In the genomic region with DNA sequence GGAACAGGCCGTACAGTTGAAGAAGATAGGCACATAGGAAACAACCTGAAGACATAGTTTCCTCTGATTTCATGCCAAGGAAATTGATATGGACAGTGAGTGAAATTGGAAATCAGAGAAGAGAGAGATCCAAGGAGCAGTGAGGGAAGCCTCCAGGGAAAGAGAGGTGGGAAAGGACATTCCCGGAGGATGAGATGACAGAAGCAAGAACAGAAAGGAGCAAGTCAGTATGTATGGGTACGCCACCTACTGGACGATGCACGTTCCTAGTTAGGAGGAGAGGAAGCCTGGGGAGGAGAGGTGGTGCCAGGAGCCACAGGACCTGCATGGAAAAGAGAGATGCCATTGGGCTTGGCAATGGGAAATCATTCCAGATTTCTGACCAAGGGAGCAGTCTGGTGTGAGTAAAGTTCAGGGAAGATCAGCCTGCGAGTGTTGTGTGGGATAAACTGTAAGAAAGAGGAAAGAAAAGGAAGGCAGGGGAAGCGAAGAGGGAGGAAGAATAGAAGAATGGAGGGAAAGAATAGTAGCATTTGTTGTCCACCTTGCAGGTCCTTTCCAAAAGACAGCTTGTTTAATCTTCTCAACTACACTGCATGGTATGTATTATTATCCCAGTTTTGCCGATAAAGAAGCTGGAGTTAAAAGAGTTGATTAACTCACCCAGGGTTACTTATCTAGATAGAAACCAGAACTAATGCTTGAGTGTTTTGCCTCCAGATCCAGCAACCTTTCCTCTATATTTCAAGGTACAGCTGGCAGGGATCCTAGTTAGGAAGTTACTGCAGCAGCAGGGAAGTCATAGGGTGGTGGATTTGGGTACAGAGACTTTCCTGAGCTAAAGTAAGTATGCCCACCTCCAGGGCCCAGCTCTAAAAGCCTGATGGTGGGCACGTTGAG, we compare ENCODE assay signal across 8 cellular contexts. TPM values are rescaled to one million over a fixed set of nuclear protein-coding genes. Genes with fewer than 3 reads are reported as not detected.
A peak's percentile ranks its signal among the peaks of the same experiment; 100 is the strongest.
DNase-seq lines count a peak whose midpoint lies in the region; ATAC-seq and TF ChIP-seq lines count a peak whose summit lies in the region.
"Had no signal": no experiment of that assay in that cellular context is flagged by ENCODE, and none has a peak within 500 bp of the region (broad histone marks: within the 10 kb centered on the region; RNA-seq: fewer than 3 reads in every experiment).

No MANE protein-coding gene starts in this region.

- peak overlapping the region; percentile 1 for H3K4me3 Mint-ChIP-seq in MCF 10A (ENCODE audit: unreplicated experiment)

- TF ChIP-seq CTCF in MCF 10A (IDR thresholded peaks at IDR 0.05; ENCODE audit: unreplicated experiment) = peak; percentile 85

- H3K4me1 ChIP-seq in SJSA1 (replicated peaks) = peaks cover 28% of the 10 kb centered on the region

- POLR2A ChIA-PET in MCF 10A (lab: Yijun Ruan, JAX) = interaction anchor here (0.6 to 26.6 kb wide), 14 partner anchors 13 to 1373 kb away, joined by 3 to 936 read pairs (median 4); partner anchors contain the start of genes C1orf116, PFKFB2 and YOD1

- peaks cover 14% of the 10 kb centered on the region for H3K9me3 ChIP-seq in SJSA1 (replicated peaks)

- H3K9me3 Mint-ChIP-seq in MCF 10A (ENCODE audit: unreplicated experiment) = peaks cover 7% of the 10 kb centered on the region

- no peaks in the 10 kb centered on the region for H3K36me3 ChIP-seq in SJSA1

- peak; percentile 84 for DNase-seq in GM03348 (ENCODE audit: low spot score)
- peak; percentile 53 to 69 for DNase-seq in Kasumi-1 (lab: John Stamatoyannopoulos, UW)
- DNase-seq in SJSA1 (ENCODE audit: low read depth in 1 of 2, low spot score in 2 of 2) = peak; percentile 46 to 73
- DNase-seq in MCF 10A (ENCODE audit: unreplicated experiment) = peak; percentile 95
- peak; percentile 88 for DNase-seq in islet precursor cell
- DNase-seq in stimulated activated naive CD8-positive, alpha-beta T cell treated with anti-CD3 and anti-CD28 coated beads, Interleukin-15, Interleukin-2, amounts not matched to agents 100 U/mL and 50 U/mL, for 24 hours = peak; percentile 50

- peaks cover 6% of the 10 kb centered on the region for H3K36me3 Mint-ChIP-seq in MCF 10A (ENCODE audit: insufficient read depth, unreplicated experiment)

- CTCF ChIA-PET in MCF 10A (lab: Yijun Ruan, JAX) = interaction anchor here (0.6 to 11.4 kb wide), 41 partner anchors 9 to 1671 kb away, joined by 3 to 280 read pairs (median 5); partner anchors contain the start of genes C1orf116 and PFKFB2

- H3K27ac Mint-ChIP-seq in MCF 10A (ENCODE audit: low read depth, unreplicated experiment) = peak overlapping the region; percentile 30

- intact Hi-C loops in MCF 10A (cut with micrococcal nuclease) = loop anchor here (1.0 kb wide), 1 partner anchor 73 kb away; no protein-coding TSS in a partner anchor

- H3K27ac ChIP-seq in SJSA1 = no peak overlapping the region

- no TSS peak for BruUV-seq in MCF 10A (replicated peaks; lab: Mats Ljungman, UMichigan)

- no peaks in the 10 kb centered on the region for H3K27me3 ChIP-seq in SJSA1 (replicated peaks)

- no peak overlapping the region for H3K4me3 ChIP-seq in SJSA1

- peaks cover 58% of the 10 kb centered on the region for H3K4me1 Mint-ChIP-seq in MCF 10A (ENCODE audit: insufficient read depth, unreplicated experiment)

- H3K27me3 Mint-ChIP-seq in MCF 10A (ENCODE audit: insufficient read depth, unreplicated experiment) = no peaks in the 10 kb centered on the region

- ATAC-seq in stimulated activated naive CD8-positive, alpha-beta T cell treated with anti-CD3 and anti-CD28 coated beads, Interleukin-15, Interleukin-2, amounts not matched to agents 100 U/mL and 50 U/mL, for 24 hours = peak; percentile 61
- no peak for ATAC-seq in GM18858 (IDR thresholded peaks at IDR 0.05; ENCODE audit: unreplicated experiment)

RNA-seq across cellular contexts. Expression of gene C1orf116, which starts 27.4 kb away (rescaled TPM):
- total RNA-seq in SJSA1 (2014; rRNA removed; shearing (Covaris generic)) = 0.03 TPM in 1 of 2 replicates, not detected in the other
- 35.4 and 35.5 TPM in 2 replicates for total RNA-seq in MCF 10A (2022)

RNA-seq across cellular contexts. Expression of gene FCAMR, which starts 34.9 kb away (rescaled TPM):
- not detected in 2 replicates for total RNA-seq in SJSA1 (2014; rRNA removed; shearing (Covaris generic))
- not detected in 2 replicates for total RNA-seq in MCF 10A (2022)
- total RNA-seq: temporal lobe had no signal

RNA-seq across cellular contexts. Expression of gene YOD1, which starts 45.8 kb away (rescaled TPM):
- total RNA-seq in SJSA1 (2014; rRNA removed; shearing (Covaris generic)) = 5.6 and 9.9 TPM in 2 replicates
- total RNA-seq in MCF 10A (2022) = 19.2 and 24.2 TPM in 2 replicates

RNA-seq across cellular contexts. Expression of gene PFKFB2, which starts 47.9 kb away (rescaled TPM):
- total RNA-seq in SJSA1 (2014; rRNA removed; shearing (Covaris generic)) = 1.5 and 3.8 TPM in 2 replicates
- total RNA-seq in MCF 10A (2022) = 21.1 and 22.0 TPM in 2 replicates

RNA-seq across cellular contexts. Expression of gene PIGR, which starts 58.9 kb away (rescaled TPM):
- not detected in 2 replicates for total RNA-seq in SJSA1 (2014; rRNA removed; shearing (Covaris generic))
- total RNA-seq in MCF 10A (2022) = not detected in 2 replicates

Comparison
In these comparisons a context has a peak if more than half of its experiments do, and no peak if none do; other contexts are left out.
1. RNA of gene C1orf116, which starts 27.4 kb away (total RNA-seq): 35.4 to 35.5 TPM in MCF 10A; 0.03 TPM in SJSA1; every median in the first group is over 10 times any median in the second.
2. Peak in every context shown above with its lines, with median percentiles within 50 percentile points of each other: DNase-seq.